ENCODE assay signal across 13 cellular contexts in genomic region chr1:236530959-236531358, GRCh38.
"Had no signal": no experiment of that assay in that cellular context is flagged by ENCODE, and none has a peak within 500 bp of the region (broad histone marks: within the 10 kb centered on the region; RNA-seq: fewer than 3 reads in every experiment).

No MANE protein-coding gene starts in this region.

- H3K27ac ChIP-seq: esophagus muscularis mucosa, psoas muscle had no signal

- H3K9me3 ChIP-seq: esophagus muscularis mucosa, psoas muscle had no signal

- H3K9me3 Mint-ChIP-seq: activated T-cell treated with anti-CD3 and anti-CD28 coated beads, Interleukin-2, amount 50 U/mL, for 24 hours; stimulated activated naive CD8-positive, alpha-beta T cell treated with anti-CD3 and anti-CD28 coated beads, Interleukin-15, Interleukin-2, amounts not matched to agents 100 ng/mL and 50 ng/mL, for 24 hours had no signal

- DNase-seq: activated CD4-positive, CD25-positive, alpha-beta regulatory T cell treated with anti-CD3 and anti-CD28 coated beads, Interleukin-2, amount 50 U/mL, for 72 hours; activated CD8-positive, alpha-beta memory T cell treated with anti-CD3 and anti-CD28 coated beads, Interleukin-2, amount 10 ng/mL, durations not matched to agents 7 days and 5 days; activated gamma-delta T cell; activated T-cell treated with anti-CD3 and anti-CD28 coated beads, Interleukin-2, amount 50 U/mL, for 24 hours; anterior cingulate cortex; head of caudate nucleus; psoas muscle; stimulated activated CD4-positive, alpha-beta T cell treated with anti-CD3 and anti-CD28 coated beads, Interleukin-2, amount 100 ng/mL, for 24 hours had no signal

- FAIRE-seq: bronchial epithelial cell had no signal

- H3K27me3 Mint-ChIP-seq: activated CD8-positive, alpha-beta memory T cell treated with anti-CD3 and anti-CD28 coated beads, Interleukin-2, amount 10 ng/mL, durations not matched to agents 7 days and 5 days; activated naive CD8-positive, alpha-beta T cell; activated T-cell treated with anti-CD3 and anti-CD28 coated beads, Interleukin-2, amount 50 U/mL, for 24 hours; stimulated activated naive CD8-positive, alpha-beta T cell treated with anti-CD3 and anti-CD28 coated beads, Interleukin-15, Interleukin-2, amounts not matched to agents 100 ng/mL and 50 ng/mL, for 24 hours had no signal

- ATAC-seq: activated CD8-positive, alpha-beta memory T cell treated with anti-CD3 and anti-CD28 coated beads, Interleukin-2, amount 10 ng/mL, durations not matched to agents 7 days and 5 days; sciatic nerve had no signal

- H3K4me3 ChIP-seq: esophagus muscularis mucosa, psoas muscle had no signal

- H3K4me3 Mint-ChIP-seq: activated CD8-positive, alpha-beta memory T cell treated with anti-CD3 and anti-CD28 coated beads, Interleukin-2, amount 10 ng/mL, durations not matched to agents 7 days and 5 days; activated naive CD8-positive, alpha-beta T cell; activated T-cell treated with anti-CD3 and anti-CD28 coated beads, Interleukin-2, amount 50 U/mL, for 24 hours; stimulated activated naive CD8-positive, alpha-beta T cell treated with anti-CD3 and anti-CD28 coated beads, Interleukin-15, Interleukin-2, amounts not matched to agents 100 ng/mL and 50 ng/mL, for 24 hours had no signal

- H3K27me3 ChIP-seq: esophagus muscularis mucosa had no signal

- H3K27ac Mint-ChIP-seq: activated CD8-positive, alpha-beta memory T cell treated with anti-CD3 and anti-CD28 coated beads, Interleukin-2, amount 10 ng/mL, durations not matched to agents 7 days and 5 days had no signal
